In the genomic region with DNA sequence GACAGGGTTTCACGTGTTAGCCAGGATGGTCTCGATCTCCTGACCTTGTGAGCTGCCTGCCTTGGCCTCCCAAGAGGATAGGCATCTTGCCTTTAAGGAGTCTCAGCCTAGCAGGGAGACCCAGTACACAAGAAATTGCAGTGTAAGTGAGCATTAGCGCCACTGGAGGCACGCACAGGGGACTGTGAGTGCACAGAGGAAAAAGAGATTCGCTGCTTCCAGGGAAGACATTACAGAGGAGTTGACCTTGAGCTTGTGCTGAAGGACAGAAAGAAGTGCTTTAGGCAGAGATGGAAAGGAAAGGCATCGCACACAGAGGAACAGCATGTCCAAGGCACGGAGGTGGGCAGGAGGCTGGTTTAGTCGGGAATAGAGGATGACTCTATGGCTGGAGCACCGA, we compare ENCODE assay signal across 3 cellular contexts.
TF ChIP-seq lines count a peak whose summit lies in the region.

No MANE protein-coding gene starts in this region.

TF ChIP-seq in GM23338, 12 proteins besides CTCF, POLR2A, EP300 and RAD21 (continues in another document):
- TF ChIP-seq CREB1 (CRISPR knock-in tag; IDR thresholded peaks at IDR 0.05; ENCODE audit: low read depth), result no peak
- no peak for TF ChIP-seq EZH2phosphoT487 (IDR thresholded peaks at IDR 0.05; ENCODE audit: unreplicated experiment)
- no peak for TF ChIP-seq STAT1 (IDR thresholded peaks at IDR 0.05; ENCODE audit: unreplicated experiment)
- TF ChIP-seq POLR2AphosphoS5 (IDR thresholded peaks at IDR 0.05; ENCODE audit: low read depth), result no peak
- TF ChIP-seq EZH2 (IDR thresholded peaks at IDR 0.05; ENCODE audit: low read depth, unreplicated experiment), result no peak
- TF ChIP-seq ZNF331 (CRISPR knock-in tag; IDR thresholded peaks at IDR 0.05; ENCODE audit: low read depth), result no peak
- TF ChIP-seq, protein P1, sequence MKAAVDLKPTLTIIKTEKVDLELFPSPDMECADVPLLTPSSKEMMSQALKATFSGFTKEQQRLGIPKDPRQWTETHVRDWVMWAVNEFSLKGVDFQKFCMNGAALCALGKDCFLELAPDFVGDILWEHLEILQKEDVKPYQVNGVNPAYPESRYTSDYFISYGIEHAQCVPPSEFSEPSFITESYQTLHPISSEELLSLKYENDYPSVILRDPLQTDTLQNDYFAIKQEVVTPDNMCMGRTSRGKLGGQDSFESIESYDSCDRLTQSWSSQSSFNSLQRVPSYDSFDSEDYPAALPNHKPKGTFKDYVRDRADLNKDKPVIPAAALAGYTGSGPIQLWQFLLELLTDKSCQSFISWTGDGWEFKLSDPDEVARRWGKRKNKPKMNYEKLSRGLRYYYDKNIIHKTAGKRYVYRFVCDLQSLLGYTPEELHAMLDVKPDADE (IDR thresholded peaks at IDR 0.05), result no peak

TF ChIP-seq in HCT116, 20 proteins besides CTCF, POLR2A, EP300 and RAD21:
- no peak for TF ChIP-seq YY1 (IDR thresholded peaks at IDR 0.05; ENCODE audit: extremely low read depth, insufficient replicate concordance, low read depth, low read length)
TF ChIP-seq in HCT116: peak in this region for 0.

TF ChIP-seq in K562, 482 proteins besides CTCF, POLR2A, EP300 and RAD21:
- TF ChIP-seq CBX1 (IDR thresholded peaks at IDR 0.05; ENCODE audit: low read depth) (no peak), ESRRA (IDR thresholded peaks at IDR 0.05; ENCODE audit: borderline replicate concordance, low read depth) (peak; percentile 67)
TF ChIP-seq in K562: peak in this region for 1.
